24 cellular contexts compared by ENCODE assay signal in genomic region chr15:90393040-90393439, GRCh38. TPM values are rescaled to one million over a fixed set of nuclear protein-coding genes. Genes with fewer than 3 reads are reported as not detected.
DNase-seq lines count a peak whose midpoint lies in the region; ATAC-seq lines count a peak whose summit lies in the region.
"Had no signal": no experiment of that assay in that cellular context is flagged by ENCODE, and none has a peak within 500 bp of the region (broad histone marks: within the 10 kb centered on the region; RNA-seq: fewer than 3 reads in every experiment).

No MANE protein-coding gene starts in this region.

- peaks cover 9 to 57% (median 24%) of the 10 kb centered on the region in 3 donors for H3K36me3 Mint-ChIP-seq in CD8-positive, alpha-beta memory T cell
- H3K36me3 Mint-ChIP-seq in memory B cell: peaks cover 23% of the 10 kb centered on the region
- H3K36me3 Mint-ChIP-seq in stimulated activated memory B cell treated with anti-CD40 and anti-IgM and Interleukin-4, amounts not matched to agents 10 μg/mL and 1 μg/mL and 100 μg/mL, for 72 hours: peaks cover 62% of the 10 kb centered on the region

- no peaks in the 10 kb centered on the region for H3K9me3 ChIP-seq in CD8-positive, alpha-beta memory T cell (ENCODE audit: low read length)
- H3K9me3 ChIP-seq: lower lobe of right lung, SJSA1 had no signal

- no peak overlapping the region for H3K27ac ChIP-seq in CD8-positive, alpha-beta memory T cell (ENCODE audit: low read depth, low read length)
- H3K27ac ChIP-seq: lower lobe of right lung, SJSA1 had no signal

- no peaks in the 10 kb centered on the region for H3K27me3 ChIP-seq in CD8-positive, alpha-beta memory T cell (ENCODE audit: insufficient read depth, low read length, poor library complexity, severe bottlenecking)
- H3K27me3 ChIP-seq: SJSA1 had no signal

- CTCF ChIA-PET in CD8-positive, alpha-beta memory T cell (lab: Charles Lee): interaction anchor here (0.9 to 1.7 kb wide), 2 partner anchors 15 to 39 kb away, joined by 4 to 5 read pairs; no protein-coding TSS in a partner anchor

- no peaks in the 10 kb centered on the region for H3K27me3 Mint-ChIP-seq in CD8-positive, alpha-beta memory T cell
- no peaks in the 10 kb centered on the region for H3K27me3 Mint-ChIP-seq in memory B cell
- no peaks in the 10 kb centered on the region for H3K27me3 Mint-ChIP-seq in stimulated activated memory B cell treated with anti-CD40 and anti-IgM and Interleukin-4, amounts not matched to agents 10 μg/mL and 1 μg/mL and 100 μg/mL, for 72 hours
- H3K27me3 Mint-ChIP-seq: activated naive CD4-positive, alpha-beta T cell treated with anti-CD3 and anti-CD28 coated beads, Interleukin-2, amount 10 ng/mL, durations not matched to agents 7 days and 5 days; effector memory CD8-positive, alpha-beta T cell; T-cell had no signal

- ATAC-seq in memory B cell (ENCODE audit: low read depth): peak; percentile 5
- no peak for ATAC-seq in stimulated activated memory B cell treated with anti-CD40 and anti-IgM and Interleukin-4, amounts not matched to agents 10 μg/mL and 1 μg/mL and 100 μg/mL, for 72 hours
- ATAC-seq: activated T-cell treated with anti-CD3 and anti-CD28 coated beads, Interleukin-2, amount 50 U/mL, for 72 hours; effector memory CD8-positive, alpha-beta T cell; K562; lower lobe of right lung; T-cell had no signal

- peak overlapping the region in 4 of 7 donors; percentile 9 to 64 (median 27) for H3K4me3 Mint-ChIP-seq in CD8-positive, alpha-beta memory T cell
- H3K4me3 Mint-ChIP-seq in memory B cell: no peak overlapping the region
- H3K4me3 Mint-ChIP-seq in stimulated activated memory B cell treated with anti-CD40 and anti-IgM and Interleukin-4, amounts not matched to agents 10 μg/mL and 1 μg/mL and 100 μg/mL, for 72 hours: no peak overlapping the region
- H3K4me3 Mint-ChIP-seq: activated naive CD4-positive, alpha-beta T cell treated with anti-CD3 and anti-CD28 coated beads, Interleukin-2, amount 10 ng/mL, durations not matched to agents 7 days and 5 days had no signal

- POLR2A ChIA-PET in CD8-positive, alpha-beta memory T cell (lab: Charles Lee): no interaction called here

- H3K4me3 ChIP-seq in CD8-positive, alpha-beta memory T cell (ENCODE audit: low read length): no peak overlapping the region
- H3K4me3 ChIP-seq: K562, lower lobe of right lung, SJSA1 had no signal

- no peaks in the 10 kb centered on the region for H3K9me3 Mint-ChIP-seq in CD8-positive, alpha-beta memory T cell
- no peaks in the 10 kb centered on the region for H3K9me3 Mint-ChIP-seq in memory B cell
- H3K9me3 Mint-ChIP-seq in stimulated activated memory B cell treated with anti-CD40 and anti-IgM and Interleukin-4, amounts not matched to agents 10 μg/mL and 1 μg/mL and 100 μg/mL, for 72 hours: no peaks in the 10 kb centered on the region
- H3K9me3 Mint-ChIP-seq: activated naive CD4-positive, alpha-beta T cell treated with anti-CD3 and anti-CD28 coated beads, Interleukin-2, amount 10 ng/mL, durations not matched to agents 7 days and 5 days; activated T-cell treated with anti-CD3 and anti-CD28 coated beads, Interleukin-2, amount 50 U/mL, for 72 hours; effector memory CD8-positive, alpha-beta T cell; T-cell had no signal

- no peak for DNase-seq in CD8-positive, alpha-beta memory T cell
- DNase-seq in NAMALWA (ENCODE audit: low spot score): peak; percentile 55
- DNase-seq in memory B cell (ENCODE audit: low spot score in 2 of 2): no peak
- DNase-seq in NCI-H774 (lab: John Stamatoyannopoulos, UW): no peak
- DNase-seq in hepatic stellate cell (ENCODE audit: low spot score): no peak
- no peak for DNase-seq in middle frontal gyrus (ENCODE audit: extremely low spot score, low spot score)
- DNase-seq: activated CD4-positive, alpha-beta T cell treated with anti-CD3 and anti-CD28 coated beads for 4 hours; activated naive CD4-positive, alpha-beta T cell treated with anti-CD3 and anti-CD28 coated beads, Interleukin-2, amount 10 ng/mL, durations not matched to agents 7 days and 5 days; activated T-cell treated with anti-CD3 and anti-CD28 coated beads, Interleukin-2, amount 50 U/mL, for 72 hours; amniotic stem cell; DMS53; effector memory CD8-positive, alpha-beta T cell; lower lobe of right lung; MM.1S; NCI-H146; NCI-H2171; NCI-H510A treated with DMSO at 0.1 percent for 48 hours; occipital lobe; small intestine; stimulated activated CD4-positive, alpha-beta T cell treated with anti-CD3 and anti-CD28 coated beads, Interleukin-2, amount 100 ng/mL, for 24 hours; T-cell had no signal

- H3K36me3 ChIP-seq in CD8-positive, alpha-beta memory T cell (ENCODE audit: insufficient read depth, low read length): peaks cover 7% of the 10 kb centered on the region

- peaks cover 54% of the 10 kb centered on the region for H3K4me1 ChIP-seq in CD8-positive, alpha-beta memory T cell (ENCODE audit: insufficient read depth, low read length)

- peaks cover 68 to 85% (median 82%) of the 10 kb centered on the region in 3 donors for H3K4me1 Mint-ChIP-seq in CD8-positive, alpha-beta memory T cell
- peaks cover 46% of the 10 kb centered on the region for H3K4me1 Mint-ChIP-seq in memory B cell
- H3K4me1 Mint-ChIP-seq in stimulated activated memory B cell treated with anti-CD40 and anti-IgM and Interleukin-4, amounts not matched to agents 10 μg/mL and 1 μg/mL and 100 μg/mL, for 72 hours: peaks cover 83% of the 10 kb centered on the region

- peak overlapping the region in 5 of 8 donors; percentile 14 to 74 (median 19) for H3K27ac Mint-ChIP-seq in CD8-positive, alpha-beta memory T cell
- peak overlapping the region; percentile 26 for H3K27ac Mint-ChIP-seq in memory B cell
- H3K27ac Mint-ChIP-seq in stimulated activated memory B cell treated with anti-CD40 and anti-IgM and Interleukin-4, amounts not matched to agents 10 μg/mL and 1 μg/mL and 100 μg/mL, for 72 hours: peak overlapping the region; percentile 30
- H3K27ac Mint-ChIP-seq: activated naive CD4-positive, alpha-beta T cell treated with anti-CD3 and anti-CD28 coated beads, Interleukin-2, amount 10 ng/mL, durations not matched to agents 7 days and 5 days; activated T-cell treated with anti-CD3 and anti-CD28 coated beads, Interleukin-2, amount 50 U/mL, for 72 hours; T-cell had no signal

RNA-seq across cellular contexts. Expression of gene IQGAP1, which starts 5.0 kb away (rescaled TPM):
- total RNA-seq in CD8-positive, alpha-beta memory T cell: 100 to 1,000 TPM; 173 to 176 TPM
- 151 TPM for polyA plus RNA-seq in CD8-positive, alpha-beta memory T cell

RNA-seq across cellular contexts. Expression of gene ZNF774, which starts 41.0 kb away (rescaled TPM):
- under 1 TPM; 0.50 to 0.64 TPM for total RNA-seq in CD8-positive, alpha-beta memory T cell
- polyA plus RNA-seq in CD8-positive, alpha-beta memory T cell: not detected

Comparison
In these comparisons a context has a peak if more than half of its experiments do, and no peak if none do; other contexts are left out.
1. H3K4me3 Mint-ChIP-seq: peak in CD8-positive, alpha-beta memory T cell (4 of 7); none in memory B cell (single experiment) and stimulated activated memory B cell treated with anti-CD40 and anti-IgM and Interleukin-4, amounts not matched to agents 10 μg/mL and 1 μg/mL and 100 μg/mL, for 72 hours (single experiment).
2. Peak in every context shown above with its lines, with median percentiles within 50 percentile points of each other: H3K27ac Mint-ChIP-seq.